In genomic region chr1:164188507-164188906, GRCh38 we compare ENCODE assay signal across 1 cellular context.
TF ChIP-seq lines count a peak whose summit lies in the region.

No MANE protein-coding gene starts in this region.

TF ChIP-seq in WTC11, 78 proteins besides CTCF, POLR2A, EP300 and RAD21 (continued from another document):
- TF ChIP-seq AR (CRISPR knock-in tag; IDR thresholded peaks at IDR 0.05) (no peak), HMGA2 (CRISPR knock-in tag; IDR thresholded peaks at IDR 0.05) (no peak), ATF3 (CRISPR knock-in tag; conservative IDR thresholded peaks at IDR 0.05) (no peak), FOXK1 (CRISPR knock-in tag; IDR thresholded peaks at IDR 0.05) (no peak), TEAD4 (CRISPR knock-in tag; IDR thresholded peaks at IDR 0.05) (no peak)
